In genomic region chr7:44240983-44241510, GRCh38 we compare ENCODE assay signal across 8 cellular contexts. TPM values are rescaled to one million over a fixed set of nuclear protein-coding genes. Genes with fewer than 3 reads are reported as not detected.
DNase-seq lines count a peak whose midpoint lies in the region; ATAC-seq and TF ChIP-seq lines count a peak whose summit lies in the region.

No MANE protein-coding gene starts in this region.

- no peaks in the 10 kb centered on the region for H4K20me1 ChIP-seq in mammary epithelial cell (ENCODE audit: insufficient read depth, low read length)

- no peak overlapping the region for H3K27ac ChIP-seq in mammary epithelial cell (ENCODE audit: insufficient read depth, low read depth, low read length)

- no peak overlapping the region for H3K9ac ChIP-seq in mammary epithelial cell (ENCODE audit: insufficient read depth, low read length)

- in situ Hi-C loops in mammary epithelial cell (cut with MboI; ENCODE audit: low sequenced_read_pairs in 2 of 2) = loop anchor here (10.0 to 25.0 kb wide), 2 partner anchors 234 to 246 kb away; partner anchors contain the start of gene NUDCD3 (in 1 of the 2)

- no peak overlapping the region for H3K4me2 ChIP-seq in mammary epithelial cell (ENCODE audit: insufficient read depth, low read depth, low read length)

- BruUV-seq in mammary epithelial cell (replicated peaks; lab: Mats Ljungman, UMichigan) = no TSS peak

- H2AFZ ChIP-seq in mammary epithelial cell (ENCODE audit: low read depth, low read length) = peak overlapping the region; percentile 66

- WGBS in mammary epithelial cell (ENCODE audit: low coverage, missing lambda C conversion rate) = 0% methylated on average over 2 of the region's 10 CpGs

- peak; percentile 27 for DNase-seq in GM12864 (ENCODE audit: low read depth)
- DNase-seq in NCI-H2196 treated with DMSO at 0.1 percent for 48 hours (lab: John Stamatoyannopoulos, UW; ENCODE audit: unreplicated experiment) = peak; percentile 65
- DNase-seq in mammary epithelial cell = peak; percentile 64
- peak; percentile 77 for DNase-seq in iris pigment epithelial cell (ENCODE audit: low read depth)
- peak; percentile 74 for DNase-seq in stimulated activated CD4-positive, alpha-beta T cell treated with anti-CD3 and anti-CD28 coated beads, Interleukin-15, amount 100 ng/mL, for 24 hours

- dilution Hi-C loops in mammary epithelial cell (cut with HindIII; ENCODE audit: low sequenced_read_pairs) = loop anchor here (5.0 to 10.0 kb wide), 3 partner anchors 74 to 224 kb away; no protein-coding TSS in a partner anchor

- intact Hi-C loops in mammary epithelial cell (cut with micrococcal nuclease) = loop anchor here (1.0 kb wide), 3 partner anchors 66 to 324 kb away; no protein-coding TSS in a partner anchor

- CTCF ChIA-PET in mammary epithelial cell (lab: Charles Lee; ENCODE audit: low non-redundant PET) = interaction anchor here (0.6 to 0.9 kb wide), 3 partner anchors 279 to 509 kb away, joined by 3 to 8 read pairs (median 4); no protein-coding TSS in a partner anchor

- no peaks in the 10 kb centered on the region for H3K79me2 ChIP-seq in mammary epithelial cell (ENCODE audit: insufficient read depth, low read length)

- TF ChIP-seq CTCF in GM12864 (IDR thresholded peaks at IDR 0.05; ENCODE audit: low read depth, low read length, missing control alignments) = peak; percentile 85
- peak; percentile 83 for TF ChIP-seq CTCF in WI38 (IDR thresholded peaks at IDR 0.05; ENCODE audit: low read depth, low read length)
- peak; percentile 63 to 87 for TF ChIP-seq CTCF in mammary epithelial cell (conservative IDR thresholded peaks at IDR 0.05 in 1 of 2, IDR thresholded peaks at IDR 0.05 in 1 of 2; ENCODE audit: extremely low read depth in 1 of 2, insufficient read depth in 1 of 2, low read depth in 1 of 2, low read length in 2 of 2)

- H3K27me3 ChIP-seq in mammary epithelial cell (ENCODE audit: insufficient read depth, low read length) = no peaks in the 10 kb centered on the region

- H3K4me3 ChIP-seq in GM12864 (ENCODE audit: low read depth, low read length) (no peak overlapping the region), WI38 (ENCODE audit: low read depth, low read length) (no peak overlapping the region), mammary epithelial cell (replicated peaks in 1 of 3; ENCODE audit: insufficient read depth in 1 of 3, low read depth in 2 of 3, low read length in 3 of 3) (peak overlapping the region in 2 of 3 experiments; percentile 10 to 15)

- ATAC-seq in HG02798 (IDR thresholded peaks at IDR 0.05; ENCODE audit: poor library complexity, unreplicated experiment) = peak; percentile 62
- ATAC-seq in HG02840 (IDR thresholded peaks at IDR 0.05; ENCODE audit: low FRiP score, unreplicated experiment) = no peak

- H3K9me3 ChIP-seq in mammary epithelial cell (replicated peaks; ENCODE audit: insufficient read depth, low read length) = no peaks in the 10 kb centered on the region

- H3K4me1 ChIP-seq in mammary epithelial cell (ENCODE audit: insufficient read depth, low read length) = peaks cover 8% of the 10 kb centered on the region

- no peaks in the 10 kb centered on the region for H3K36me3 ChIP-seq in mammary epithelial cell (ENCODE audit: insufficient read depth, low read length)

RNA-seq across cellular contexts. Expression of gene YKT6, which starts 40.3 kb away (rescaled TPM):
- 100 to 1,000 TPM; 105 to 133 TPM for total RNA-seq in mammary epithelial cell
- 105 TPM for polyA plus RNA-seq in mammary epithelial cell
- 218 TPM for polyA minus RNA-seq in mammary epithelial cell

RNA-seq across cellular contexts. Expression of gene GCK, which starts 51.8 kb away (rescaled TPM):
- not detected for total RNA-seq in mammary epithelial cell
- polyA plus RNA-seq in mammary epithelial cell = not detected
- not detected for polyA minus RNA-seq in mammary epithelial cell

Comparison
In these comparisons a context has a peak if more than half of its experiments do, and no peak if none do; other contexts are left out.
1. DNase-seq: peak in every context shown above with its lines; median percentile 77 in iris pigment epithelial cell; 74 in stimulated activated CD4-positive, alpha-beta T cell treated with anti-CD3 and anti-CD28 coated beads, Interleukin-15, amount 100 ng/mL, for 24 hours; 65 in NCI-H2196 treated with DMSO at 0.1 percent for 48 hours; 64 in mammary epithelial cell; 27 in GM12864.
2. H3K4me3 ChIP-seq: peak in mammary epithelial cell (2 of 3); none in GM12864 (single experiment) and WI38 (single experiment).
3. Peak in every context shown above with its lines, with median percentiles within 50 percentile points of each other: CTCF ChIP-seq.